24 cellular contexts compared by ENCODE assay signal in genomic region chr1:38745476-38746410, GRCh38.
A peak's percentile ranks its signal among the peaks of the same experiment; 100 is the strongest.
DNase-seq lines count a peak whose midpoint lies in the region; ATAC-seq and TF ChIP-seq lines count a peak whose summit lies in the region.
"Had no signal": no experiment of that assay in that cellular context is flagged by ENCODE, and none has a peak within 500 bp of the region (broad histone marks: within the 10 kb centered on the region; RNA-seq: fewer than 3 reads in every experiment).

No MANE protein-coding gene starts in this region.

- no peaks in the 10 kb centered on the region for H3K4me1 ChIP-seq in RWPE2 (ENCODE audit: insufficient read depth, poor library complexity, severe bottlenecking)
- H3K4me1 ChIP-seq: ascending aorta, pancreas had no signal

- H3K27me3 ChIP-seq in RWPE2 (ENCODE audit: insufficient read depth, poor library complexity, severe bottlenecking) = no peaks in the 10 kb centered on the region
- H3K27me3 ChIP-seq: ascending aorta had no signal

- no peak overlapping the region for H3K27ac ChIP-seq in RWPE2 (ENCODE audit: poor library complexity, severe bottlenecking)
- H3K27ac ChIP-seq: ascending aorta, pancreas had no signal

- ATAC-seq in RWPE2 (ENCODE audit: low read depth) = peak; percentile 61
- no peak for ATAC-seq in HG03097 (IDR thresholded peaks at IDR 0.05; ENCODE audit: low FRiP score, unreplicated experiment)
- ATAC-seq: pancreas; sciatic nerve; stimulated activated memory B cell treated with anti-CD40 and anti-IgM and Interleukin-4, amounts not matched to agents 10 μg/mL and 1 μg/mL and 100 μg/mL, for 72 hours; T-cell had no signal

- H3K4me3 ChIP-seq in RWPE2 (ENCODE audit: severe bottlenecking) = no peak overlapping the region
- H3K4me3 ChIP-seq: ascending aorta, pancreas had no signal

- H3K9me3 ChIP-seq in RWPE2 (ENCODE audit: severe bottlenecking) = no peaks in the 10 kb centered on the region
- H3K9me3 ChIP-seq: ascending aorta, pancreas had no signal

- peak; percentile 2 for DNase-seq in stimulated activated CD4-positive, alpha-beta T cell treated with anti-CD3 and anti-CD28 coated beads, Interleukin-1b, Interleukin-23, amount 100 ng/mL, for 48 hours
- DNase-seq in stimulated activated CD4-positive, alpha-beta T cell treated with anti-CD3 and anti-CD28 coated beads, Interleukin-12 subunit alpha, Interleukin-12 subunit beta, amount 100 ng/mL, for 4 hours = no peak
- DNase-seq in RWPE2 (ENCODE audit: low spot score) (no peak), islet precursor cell (peak; percentile 79), NAMALWA (ENCODE audit: low spot score) (no peak), NCI-H446 treated with DMSO at 0.1 percent for 48 hours (lab: John Stamatoyannopoulos, UW) (no peak)
- DNase-seq: activated CD4-positive, alpha-beta T cell treated with anti-CD3 and anti-CD28 coated beads, Interleukin-2, amount 10 ng/mL, durations not matched to agents 7 days and 5 days; activated naive CD4-positive, alpha-beta T cell treated with anti-CD3 and anti-CD28 coated beads, Interleukin-2, amount 10 ng/mL, durations not matched to agents 7 days and 5 days; DMS 273 treated with DMSO at 0.1 percent for 48 hours; GF-D8; H7; Karpas-422; NCI-H1048; NCI-H2029 treated with DMSO at 0.1 percent for 48 hours; NCI-H345; NCI-H82; nephron progenitor cell; pancreas; SIG-M5; T-cell had no signal

- no peaks in the 10 kb centered on the region for H3K36me3 ChIP-seq in RWPE2 (ENCODE audit: low read depth)
- H3K36me3 ChIP-seq: ascending aorta, pancreas had no signal

- TF ChIP-seq CTCF in RWPE2 (IDR thresholded peaks at IDR 0.05; ENCODE audit: poor library complexity, severe bottlenecking) = no peak

Comparison
In these comparisons a context has a peak if more than half of its experiments do, and no peak if none do; other contexts are left out.
1. DNase-seq: peak in stimulated activated CD4-positive, alpha-beta T cell treated with anti-CD3 and anti-CD28 coated beads, Interleukin-1b, Interleukin-23, amount 100 ng/mL, for 48 hours (single experiment) and islet precursor cell (single experiment); none in stimulated activated CD4-positive, alpha-beta T cell treated with anti-CD3 and anti-CD28 coated beads, Interleukin-12 subunit alpha, Interleukin-12 subunit beta, amount 100 ng/mL, for 4 hours (single experiment), RWPE2 (single experiment), NAMALWA (single experiment) and NCI-H446 treated with DMSO at 0.1 percent for 48 hours (single experiment).